ENCODE assay signal across 32 cellular contexts in the genomic region with DNA sequence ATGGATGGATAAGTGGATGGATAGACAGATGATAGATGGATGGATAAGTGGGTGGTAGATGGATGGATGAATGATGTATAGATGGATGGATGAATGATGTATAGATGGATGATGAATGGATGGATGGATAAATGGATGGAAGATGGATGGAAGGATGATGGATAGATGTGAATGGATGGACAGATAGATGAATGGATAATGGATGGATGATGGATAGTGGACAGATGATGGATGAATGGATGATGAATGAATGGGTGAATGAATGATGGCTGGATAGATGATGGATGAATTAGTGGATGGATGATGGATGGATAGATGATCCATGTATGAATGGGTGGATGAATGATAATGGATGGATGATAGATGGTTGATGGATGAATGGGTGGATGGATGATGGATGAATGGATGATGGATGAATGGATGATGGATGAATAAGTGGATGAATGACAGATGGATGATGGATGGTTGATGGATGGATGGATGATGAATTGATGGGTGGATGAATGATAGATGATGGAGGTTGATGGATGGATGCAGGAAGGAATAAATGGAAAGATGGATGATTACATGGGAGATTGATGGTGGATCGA.
"Had no signal": no experiment of that assay in that cellular context is flagged by ENCODE, and none has a peak within 500 bp of the region (broad histone marks: within the 10 kb centered on the region; RNA-seq: fewer than 3 reads in every experiment).

No MANE protein-coding gene starts in this region.

- H3K9me3 Mint-ChIP-seq: activated CD8-positive, alpha-beta T cell treated with anti-CD3 and anti-CD28 coated beads for 36 hours; activated naive CD4-positive, alpha-beta T cell treated with anti-CD3 and anti-CD28 coated beads for 36 hours; activated T-cell treated with anti-CD3 and anti-CD28 coated beads, Interleukin-2, amount 50 U/mL, for 24 hours; T-cell had no signal

- H3K4me3 ChIP-seq: adrenal gland, Peyer's patch had no signal

- DNase-seq: activated CD4-positive, alpha-beta T cell treated with anti-CD3 and anti-CD28 coated beads for 1 hour; activated CD4-positive, alpha-beta T cell treated with anti-CD3 and anti-CD28 coated beads for 48 hours; activated CD4-positive, alpha-beta T cell treated with anti-CD3 and anti-CD28 coated beads, Interleukin-2, amount 50 U/mL, for 4 hours; activated CD4-positive, CD25-positive, alpha-beta regulatory T cell; activated CD8-positive, alpha-beta T cell treated with anti-CD3 and anti-CD28 coated beads for 36 hours; activated gamma-delta T cell treated with Interleukin-2 at 50 U/mL for 16 hours; activated naive CD4-positive, alpha-beta T cell treated with anti-CD3 and anti-CD28 coated beads for 36 hours; activated T-cell treated with anti-CD3 and anti-CD28 coated beads, Interleukin-2, amount 50 U/mL, for 24 hours; adrenal gland; central memory CD4-positive, alpha-beta T cell; NCI-H1092 treated with DMSO at 0.1 percent for 48 hours; NCI-H1417; NCI-H146; NCI-H187; NCI-H2029 treated with DMSO at 0.1 percent for 48 hours; NCI-H2107; NCI-H2171; NCI-H510A; NCI-H526; NCI-H748 treated with DMSO at 0.1 percent for 48 hours; NK-92 treated with Interleukin-12 subunit alpha and Interleukin-12 subunit beta, amount 100 ng/mL, for 24 hours; PC-3; Peyer's patch; RPMI8226; SIG-M5; T-cell; T-helper 17 cell had no signal

- H3K4me1 Mint-ChIP-seq: T-helper 17 cell had no signal

- H3K27ac ChIP-seq: adrenal gland, Peyer's patch, VCaP had no signal

- H3K27ac Mint-ChIP-seq: activated CD8-positive, alpha-beta T cell treated with anti-CD3 and anti-CD28 coated beads for 36 hours; activated naive CD4-positive, alpha-beta T cell treated with anti-CD3 and anti-CD28 coated beads for 36 hours; activated naive CD4-positive, alpha-beta T cell treated with anti-CD3 and anti-CD28 coated beads, Interleukin-2, amount 50 U/mL, for 72 hours; activated T-cell treated with anti-CD3 and anti-CD28 coated beads, Interleukin-2, amount 50 U/mL, for 24 hours; activated T-helper 2 cell treated with anti-CD3 and anti-CD28 coated beads, Interferon-gamma antibody, Interleukin-2, Interleukin-4, amounts not matched to agents 10 μg/mL and 5 μg/mL and 100 μg/mL, durations not matched to agents 14 hours and 24 hours and 36 hours; brain; T-cell; T-helper 17 cell had no signal

- ATAC-seq: activated CD8-positive, alpha-beta T cell treated with anti-CD3 and anti-CD28 coated beads for 36 hours; activated naive CD4-positive, alpha-beta T cell treated with anti-CD3 and anti-CD28 coated beads, Interleukin-2, amount 50 U/mL, for 72 hours; PC-3; SK-N-SH treated with all-trans-retinoic acid at 6 μM for 48 hours; T-cell; T-helper 17 cell had no signal

- H3K4me1 ChIP-seq: Peyer's patch had no signal

- H3K4me3 Mint-ChIP-seq: activated CD8-positive, alpha-beta T cell treated with anti-CD3 and anti-CD28 coated beads for 36 hours; activated naive CD4-positive, alpha-beta T cell treated with anti-CD3 and anti-CD28 coated beads for 36 hours; activated T-cell treated with anti-CD3 and anti-CD28 coated beads, Interleukin-2, amount 50 U/mL, for 24 hours; brain; T-cell; T-helper 17 cell had no signal

- H3K9me3 ChIP-seq: Peyer's patch had no signal

- H3K27me3 ChIP-seq: adrenal gland, Peyer's patch had no signal

- H3K36me3 Mint-ChIP-seq: activated naive CD4-positive, alpha-beta T cell treated with anti-CD3 and anti-CD28 coated beads, Interleukin-2, amount 50 U/mL, for 72 hours; brain; T-cell had no signal

- H3K36me3 ChIP-seq: adrenal gland, Peyer's patch had no signal
